ENCODE assay signal across 8 cellular contexts in genomic region chr10:102230264-102230860, GRCh38. TPM values are rescaled to one million over a fixed set of nuclear protein-coding genes. Genes with fewer than 3 reads are reported as not detected.
DNase-seq lines count a peak whose midpoint lies in the region; ATAC-seq and TF ChIP-seq lines count a peak whose summit lies in the region.

No MANE protein-coding gene starts in this region.

- peak overlapping the region; percentile 66 for H3K27ac Mint-ChIP-seq in chondrocyte (ENCODE audit: unreplicated experiment)

- H2AFZ ChIP-seq in SU-DHL-6 (ENCODE audit: low read depth, low read length, severe bottlenecking), result no peak overlapping the region

- H3K4me1 Mint-ChIP-seq in chondrocyte (ENCODE audit: low read depth), result peaks cover 17% of the 10 kb centered on the region

- no peaks in the 10 kb centered on the region for H4K20me1 ChIP-seq in SU-DHL-6 (ENCODE audit: low read depth, low read length)

- no peaks in the 10 kb centered on the region for H3K9me3 Mint-ChIP-seq in chondrocyte (ENCODE audit: low read depth)

- peak overlapping the region; percentile 46 for H3K4me2 ChIP-seq in SU-DHL-6 (ENCODE audit: low read depth, low read length, poor library complexity, severe bottlenecking)

- H3K27me3 ChIP-seq in HUES48 (ENCODE audit: control insufficient read depth, insufficient read depth, low read length), result peaks cover 93% of the 10 kb centered on the region
- H3K27me3 ChIP-seq in SU-DHL-6 (ENCODE audit: low read length), result no peaks in the 10 kb centered on the region
- peaks cover 0 to 8% of the 10 kb centered on the region in 2 donors for H3K27me3 ChIP-seq in right lobe of liver

- no peaks in the 10 kb centered on the region for H3K9me3 ChIP-seq in HUES48 (ENCODE audit: control insufficient read depth, insufficient read depth, low read length)
- H3K9me3 ChIP-seq in SU-DHL-6 (ENCODE audit: insufficient read depth, low read length), result no peaks in the 10 kb centered on the region
- no peaks in the 10 kb centered on the region for H3K9me3 ChIP-seq in right lobe of liver

- H3K27ac ChIP-seq in C4-2B, result peak overlapping the region; percentile 2
- H3K27ac ChIP-seq in HUES48 (ENCODE audit: low read depth, low read length), result no peak overlapping the region
- no peak overlapping the region for H3K27ac ChIP-seq in SU-DHL-6 (ENCODE audit: low read depth, low read length)
- no peak overlapping the region for H3K27ac ChIP-seq in right lobe of liver

- TF ChIP-seq CTCF in C4-2B (conservative IDR thresholded peaks at IDR 0.05) (no peak), SU-DHL-6 (IDR thresholded peaks at IDR 0.05; ENCODE audit: insufficient read depth, low read length, poor library complexity, severe bottlenecking) (no peak), chondrocyte (IDR thresholded peaks at IDR 0.05) (no peak), right lobe of liver (IDR thresholded peaks at IDR 0.05) (no peak)

- H3K36me3 ChIP-seq in HUES48 (ENCODE audit: control insufficient read depth, insufficient read depth, low read length) (no peaks in the 10 kb centered on the region), SU-DHL-6 (ENCODE audit: low read length) (no peaks in the 10 kb centered on the region), right lobe of liver (no peaks in the 10 kb centered on the region)

- WGBS in right lobe of liver (ENCODE audit: insufficient coverage, low coverage, low lambda C conversion rate, missing lambda C conversion rate), result 6% methylated on average over 6 of the region's 50 CpGs

- H3K36me3 Mint-ChIP-seq in chondrocyte (ENCODE audit: low read depth), result no peaks in the 10 kb centered on the region

- H3K9ac ChIP-seq in HUES48 (ENCODE audit: low read depth, low read length) (no peak overlapping the region), SU-DHL-6 (ENCODE audit: low read length) (no peak overlapping the region)

- peak in 3 of 4 donors; percentile 3 to 14 (median 11) for ATAC-seq in right lobe of liver
- no peak for ATAC-seq in GM19023 (IDR thresholded peaks at IDR 0.05; ENCODE audit: unreplicated experiment)
- no peak for ATAC-seq in HG03025 (IDR thresholded peaks at IDR 0.05; ENCODE audit: low FRiP score, unreplicated experiment)

- H3K4me3 ChIP-seq in HUES48 (ENCODE audit: low read depth, low read length) (peak overlapping the region; percentile 64), SU-DHL-6 (ENCODE audit: insufficient read depth, low read length, poor library complexity, severe bottlenecking) (no peak overlapping the region), right lobe of liver (peak overlapping the region; percentile 31 to 45 (median 44))

- H3K4me3 Mint-ChIP-seq in chondrocyte (ENCODE audit: unreplicated experiment), result peak overlapping the region; percentile 72

- H3K4me1 ChIP-seq in HUES48 (ENCODE audit: control insufficient read depth, insufficient read depth, low read length) (peaks cover 8% of the 10 kb centered on the region), right lobe of liver (peaks cover 0 to 21% (median 10%) of the 10 kb centered on the region in 4 donors)

- intact Hi-C loops in right lobe of liver (cut with DNase I), result loop anchor here in 1 of 2 donors (5.0 kb wide), 1 partner anchor 122 kb away; no protein-coding TSS in a partner anchor

- no peak for TF ChIP-seq POLR2A in right lobe of liver (IDR thresholded peaks at IDR 0.05)

- DNase-seq in chondrocyte (ENCODE audit: low spot score) (no peak), right lobe of liver (peak in 2 of 3 donors; percentile 46 to 60)
- DNase-seq in stimulated activated naive CD4-positive, alpha-beta T cell treated with Interleukin-2 at 50 U/mL for 16 hours (lab: John Stamatoyannopoulos, UW), result peak; percentile 20

- no peaks in the 10 kb centered on the region for H3F3A ChIP-seq in SU-DHL-6 (ENCODE audit: insufficient read depth)

- no peaks in the 10 kb centered on the region for H3K9me2 ChIP-seq in SU-DHL-6 (replicated peaks; ENCODE audit: insufficient read depth, low read length)

- H3K27me3 Mint-ChIP-seq in chondrocyte (ENCODE audit: low read depth), result peaks cover 19% of the 10 kb centered on the region

- H3K79me2 ChIP-seq in SU-DHL-6 (ENCODE audit: insufficient read depth, low read length), result no peaks in the 10 kb centered on the region

RNA-seq across cellular contexts. Expression of gene ELOVL3, which starts 4.3 kb away (rescaled TPM):
- total RNA-seq in chondrocyte (not detected in 3 replicates), right lobe of liver (not detected)

RNA-seq across cellular contexts. Expression of gene PITX3, which starts 10.9 kb away (rescaled TPM):
- not detected in 3 replicates for total RNA-seq in chondrocyte
- not detected for total RNA-seq in right lobe of liver

RNA-seq across cellular contexts. Expression of gene GBF1, which starts 15.0 kb away (rescaled TPM):
- 59.3 to 88.4 TPM (median 59.7 TPM) in 3 replicates for total RNA-seq in chondrocyte
- total RNA-seq in right lobe of liver, result 10 to 100 TPM; 22.6 to 27.2 (median 23.7) TPM

Comparison
In these comparisons a context has a peak if more than half of its experiments do, and no peak if none do; other contexts are left out.
1. ATAC-seq: peak in right lobe of liver (3 of 4); none in GM19023 (single experiment) and HG03025 (single experiment).